In genomic region chr19:4042731-4043082, GRCh38 we compare ENCODE assay signal across 15 cellular contexts. TPM values are rescaled to one million over a fixed set of nuclear protein-coding genes. Genes with fewer than 3 reads are reported as not detected.
A peak's percentile ranks its signal among the peaks of the same experiment; 100 is the strongest.
DNase-seq lines count a peak whose midpoint lies in the region; TF ChIP-seq lines count a peak whose summit lies in the region.
"Had no signal": no experiment of that assay in that cellular context is flagged by ENCODE, and none has a peak within 500 bp of the region (broad histone marks: within the 10 kb centered on the region; RNA-seq: fewer than 3 reads in every experiment).

No MANE protein-coding gene starts in this region.

- DNase-seq in NCI-H510A (lab: John Stamatoyannopoulos, UW) (peak; percentile 32), colonic mucosa (peak; percentile 62), mesothelial cell of epicardium (ENCODE audit: low spot score in 2 of 2, unreplicated experiment in 2 of 2) (no peak), tibial nerve (ENCODE audit: low spot score in 2 of 2) (no peak), foreskin melanocyte (no peak), mesenteric fat pad (ENCODE audit: low spot score) (no peak)
- no peak for DNase-seq in activated CD4-positive, CD25-positive, alpha-beta regulatory T cell (lab: John Stamatoyannopoulos, UW)
- DNase-seq: activated naive CD4-positive, alpha-beta T cell; GM23248; NCI-H2081; NCI-H82; SJCRH30 had no signal

- intact Hi-C loops in colonic mucosa (cut with DNase I), result loop anchor here (5.0 kb wide), 1 partner anchor 35 kb away; the partner anchor contains the start of gene PIAS4

- peaks cover 14% of the 10 kb centered on the region for H3K4me1 Mint-ChIP-seq in mesothelial cell of epicardium
- H3K4me1 Mint-ChIP-seq: CD14-positive monocyte had no signal

- peak overlapping the region; percentile 82 for H3K27ac Mint-ChIP-seq in mesothelial cell of epicardium
- H3K27ac Mint-ChIP-seq: memory B cell had no signal

- TF ChIP-seq POLR2A in tibial nerve (IDR thresholded peaks at IDR 0.05), result no peak

- H3K27me3 Mint-ChIP-seq in mesothelial cell of epicardium (ENCODE audit: low read depth), result no peaks in the 10 kb centered on the region
- H3K27me3 Mint-ChIP-seq: memory B cell had no signal

- H3K9me3 Mint-ChIP-seq in mesothelial cell of epicardium, result no peaks in the 10 kb centered on the region
- H3K9me3 Mint-ChIP-seq: CD14-positive monocyte, memory B cell had no signal

- H3K4me3 Mint-ChIP-seq in mesothelial cell of epicardium, result no peak overlapping the region
- H3K4me3 Mint-ChIP-seq: CD14-positive monocyte, memory B cell had no signal

- H3K4me3 ChIP-seq in colonic mucosa, result no peak overlapping the region
- no peak overlapping the region for H3K4me3 ChIP-seq in tibial nerve
- H3K4me3 ChIP-seq: GM23248, SJCRH30 had no signal

- H3K9ac ChIP-seq in colonic mucosa (ENCODE audit: low read depth in 2 of 2, low read length in 2 of 2), result no peak overlapping the region
- H3K9ac ChIP-seq: GM23248, KMS-11 had no signal

- H3K27ac ChIP-seq in colonic mucosa (no peak overlapping the region), tibial nerve (peak overlapping the region; percentile 3 to 90 (median 76))
- H3K27ac ChIP-seq: GM23248, KMS-11, SJCRH30 had no signal

- no peaks in the 10 kb centered on the region for H3K36me3 ChIP-seq in colonic mucosa
- peaks cover 0 to 54% (median 3%) of the 10 kb centered on the region in 3 donors for H3K36me3 ChIP-seq in tibial nerve
- H3K36me3 ChIP-seq: SJCRH30 had no signal

- no peak for TF ChIP-seq CTCF in colonic mucosa (IDR thresholded peaks at IDR 0.05)
- TF ChIP-seq CTCF in mesothelial cell of epicardium (IDR thresholded peaks at IDR 0.05; ENCODE audit: unreplicated experiment), result no peak
- no peak for TF ChIP-seq CTCF in tibial nerve (IDR thresholded peaks at IDR 0.05)

- peaks cover 7% of the 10 kb centered on the region for H3K36me3 Mint-ChIP-seq in mesothelial cell of epicardium

- WGBS in tibial nerve, 2 donors, result 59 to 83% methylated on average over 6 to 14 of the region's 14 CpGs

- no peaks in the 10 kb centered on the region for H3K4me1 ChIP-seq in colonic mucosa
- H3K4me1 ChIP-seq in tibial nerve, result peaks cover 0 to 67% (median 23%) of the 10 kb centered on the region in 4 donors
- H3K4me1 ChIP-seq: SJCRH30 had no signal

- TF ChIP-seq EP300 in tibial nerve (IDR thresholded peaks at IDR 0.05), result no peak

- no peaks in the 10 kb centered on the region for H3K27me3 ChIP-seq in colonic mucosa
- H3K27me3 ChIP-seq in tibial nerve, result no peaks in the 10 kb centered on the region
- H3K27me3 ChIP-seq: SJCRH30 had no signal

- H3K9me3 ChIP-seq in colonic mucosa, result no peaks in the 10 kb centered on the region
- no peaks in the 10 kb centered on the region for H3K9me3 ChIP-seq in tibial nerve
- H3K9me3 ChIP-seq: SJCRH30 had no signal

RNA-seq across cellular contexts. Expression of gene ZBTB7A, which starts 24.0 kb away (rescaled TPM):
- total RNA-seq in colonic mucosa (100 to 1,000 TPM; 110 to 123 TPM), mesothelial cell of epicardium (27.3 to 27.9 TPM (median 27.7 TPM) in 3 replicates), tibial nerve (10 to 100 TPM; 64.9 to 97.7 (median 86.7) TPM), mesenteric fat pad (51.2 TPM)

RNA-seq across cellular contexts. Expression of gene PIAS4, which starts 35.2 kb away (rescaled TPM):
- 10 to 100 TPM; 29.9 to 31.5 TPM for total RNA-seq in colonic mucosa
- 47.9 to 50.1 TPM (median 48.0 TPM) in 3 replicates for total RNA-seq in mesothelial cell of epicardium
- 10 to 100 TPM; 23.0 to 32.4 (median 26.3) TPM for total RNA-seq in tibial nerve
- total RNA-seq in mesenteric fat pad, result 17.9 TPM

RNA-seq across cellular contexts. Expression of gene EEF2, which starts 57.4 kb away (rescaled TPM):
- total RNA-seq in colonic mucosa, result 1,000 to 10,000 TPM; 2,109 to 2,241 TPM
- total RNA-seq in mesothelial cell of epicardium, result 2,808 to 2,923 TPM (median 2,892 TPM) in 3 replicates
- 1,000 to 10,000 TPM; 1,233 to 1,650 (median 1,549) TPM for total RNA-seq in tibial nerve
- 2,131 TPM for total RNA-seq in mesenteric fat pad

Comparison
In these comparisons a context has a peak if more than half of its experiments do, and no peak if none do; other contexts are left out.
1. DNase-seq: peak in NCI-H510A (single experiment) and colonic mucosa (single experiment); none in mesothelial cell of epicardium (0 of 2), tibial nerve (0 of 2), foreskin melanocyte (single experiment), mesenteric fat pad (single experiment) and activated CD4-positive, CD25-positive, alpha-beta regulatory T cell (0 of 4).